In the genomic region with DNA sequence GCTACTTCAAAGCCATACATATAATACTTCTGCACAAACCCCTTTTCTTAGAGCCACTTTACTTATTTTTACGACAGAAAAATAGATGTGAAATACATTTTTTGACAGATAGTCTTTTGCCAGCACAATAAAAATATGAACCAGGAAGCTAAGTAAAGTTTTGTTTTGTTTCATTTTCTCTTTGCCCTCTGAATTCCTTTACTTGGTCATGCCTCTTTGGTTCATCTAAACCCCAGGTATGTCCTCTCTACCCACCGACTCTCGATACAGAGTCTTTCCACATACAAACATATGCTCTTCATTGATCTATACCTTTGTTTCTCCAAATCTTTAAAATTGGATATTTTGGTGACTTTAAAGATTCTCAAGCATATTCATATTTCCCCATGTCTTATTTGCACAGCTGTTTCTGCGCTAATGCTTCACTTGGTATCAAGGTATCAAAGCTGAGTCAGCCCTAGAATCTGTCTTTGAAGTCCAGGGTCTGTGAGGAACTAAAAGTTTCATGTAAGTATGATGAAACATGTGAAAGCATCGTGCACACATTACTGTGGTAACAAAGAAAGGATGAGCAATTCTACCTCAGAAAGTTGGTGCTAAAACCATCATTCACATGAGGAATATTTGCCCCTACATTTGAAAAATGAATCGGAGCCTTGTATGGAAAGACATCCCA, we compare ENCODE assay signal across 31 cellular contexts.
DNase-seq lines count a peak whose midpoint lies in the region; ATAC-seq, FAIRE-seq and TF ChIP-seq lines count a peak whose summit lies in the region.
"Had no signal": no experiment of that assay in that cellular context is flagged by ENCODE, and none has a peak within 500 bp of the region (broad histone marks: within the 10 kb centered on the region; RNA-seq: fewer than 3 reads in every experiment).

No MANE protein-coding gene starts in this region.

- no peaks in the 10 kb centered on the region for H3K27me3 ChIP-seq in ACC112 (ENCODE audit: insufficient read depth, low read length)
- H3K27me3 ChIP-seq in KMS-11 (ENCODE audit: insufficient read depth, low read depth): no peaks in the 10 kb centered on the region
- no peaks in the 10 kb centered on the region for H3K27me3 ChIP-seq in GM12878 (replicated peaks in 1 of 2; ENCODE audit: control insufficient read depth in 2 of 2, insufficient read depth in 2 of 2, low read length in 1 of 2)
- H3K27me3 ChIP-seq: brain microvascular endothelial cell, heart left ventricle, spleen had no signal

- peak overlapping the region; percentile 52 for H2AFZ ChIP-seq in ACC112 (ENCODE audit: low read length, unreplicated experiment)
- H2AFZ ChIP-seq in KMS-11 (ENCODE audit: low read depth): peak overlapping the region; percentile 43; the same call in 1 of the 2 replicates
- no peak overlapping the region for H2AFZ ChIP-seq in GM12878 (ENCODE audit: control insufficient read depth, low read depth, low read length)

- H3K9me3 ChIP-seq in GM12878 (replicated peaks; ENCODE audit: control insufficient read depth, insufficient read depth, low read length): no peaks in the 10 kb centered on the region
- H3K9me3 ChIP-seq: heart left ventricle, spleen had no signal

- SMC1A ChIA-PET in GM12878 (lab: Charles Lee; ENCODE audit: uncharacterized antibody, unreplicated experiment): interaction anchor here (0.9 to 1.0 kb wide), 2 partner anchors 11 to 17 kb away, joined by 4 read pairs; no protein-coding TSS in a partner anchor

- no peak overlapping the region for H3K27ac Mint-ChIP-seq in effector memory CD8-positive, alpha-beta T cell
- H3K27ac Mint-ChIP-seq: activated CD8-positive, alpha-beta T cell treated with anti-CD3 and anti-CD28 coated beads for 36 hours; activated T-helper 1 cell treated with anti-CD3 and anti-CD28 coated beads, Interleukin-12 subunit alpha, Interleukin-12 subunit beta, Interleukin-2, Interleukin-4 antibody, amounts not matched to agents 30 ng/mL and 10 ng/mL and 1 ng/mL, durations not matched to agents 14 hours and 24 hours and 36 hours; CD4-positive, alpha-beta T cell; H9; IgD-negative memory B cell; mesothelial cell of epicardium had no signal

- H3K27ac ChIP-seq in ACC112 (ENCODE audit: low read depth, low read length) (no peak overlapping the region), KMS-11 (no peak overlapping the region), GM12878 (ENCODE audit: control insufficient read depth, insufficient read depth) (no peak overlapping the region)
- H3K27ac ChIP-seq: brain microvascular endothelial cell, heart left ventricle, spleen had no signal

- ATAC-seq in GM18868 (IDR thresholded peaks at IDR 0.05; ENCODE audit: unreplicated experiment) (peak; percentile 99), GM12878 (peak; percentile 79), HG02588 (IDR thresholded peaks at IDR 0.05; ENCODE audit: unreplicated experiment) (no peak), GM18517 (IDR thresholded peaks at IDR 0.05; ENCODE audit: unreplicated experiment) (no peak)
- no peak for ATAC-seq in effector memory CD8-positive, alpha-beta T cell (replicated peaks)
- ATAC-seq: activated CD8-positive, alpha-beta T cell treated with anti-CD3 and anti-CD28 coated beads for 36 hours; heart left ventricle; right cardiac atrium; stimulated activated naive CD8-positive, alpha-beta T cell treated with anti-CD3 and anti-CD28 coated beads, Interleukin-15, Interleukin-2, amounts not matched to agents 100 U/mL and 50 U/mL, for 24 hours had no signal

- H3K27me3 Mint-ChIP-seq in effector memory CD8-positive, alpha-beta T cell: no peaks in the 10 kb centered on the region
- H3K27me3 Mint-ChIP-seq: activated CD8-positive, alpha-beta T cell treated with anti-CD3 and anti-CD28 coated beads for 36 hours; CD4-positive, alpha-beta T cell; IgD-negative memory B cell had no signal

- H4K20me1 ChIP-seq in KMS-11 (ENCODE audit: insufficient read depth) (no peaks in the 10 kb centered on the region), GM12878 (ENCODE audit: control insufficient read depth, insufficient read depth) (no peaks in the 10 kb centered on the region)

- RAD21 ChIA-PET in GM12878 (lab: Charles Lee; ENCODE audit: unreplicated experiment): no interaction called here

- in situ Hi-C loops in GM12878 (cut with MboI): no loop called here

- peaks cover 12 to 18% of the 10 kb centered on the region in 2 donors for H3K9me3 Mint-ChIP-seq in effector memory CD8-positive, alpha-beta T cell
- H3K9me3 Mint-ChIP-seq: activated CD8-positive, alpha-beta T cell treated with anti-CD3 and anti-CD28 coated beads for 36 hours; activated T-helper 1 cell treated with anti-CD3 and anti-CD28 coated beads, Interleukin-12 subunit alpha, Interleukin-12 subunit beta, Interleukin-2, Interleukin-4 antibody, amounts not matched to agents 30 ng/mL and 10 ng/mL and 1 ng/mL, durations not matched to agents 14 hours and 24 hours and 36 hours; H9 had no signal

- H3K9ac ChIP-seq in KMS-11 (no peak overlapping the region), GM12878 (ENCODE audit: control insufficient read depth, insufficient read depth, low read length) (no peak overlapping the region)

- TF ChIP-seq POLR2A in GM12878 (IDR thresholded peaks at IDR 0.05; ENCODE audit: low read depth, low read length): no peak

- no peak overlapping the region for H3K4me3 Mint-ChIP-seq in effector memory CD8-positive, alpha-beta T cell
- H3K4me3 Mint-ChIP-seq: activated CD8-positive, alpha-beta T cell treated with anti-CD3 and anti-CD28 coated beads for 36 hours; activated T-helper 1 cell treated with anti-CD3 and anti-CD28 coated beads, Interleukin-12 subunit alpha, Interleukin-12 subunit beta, Interleukin-2, Interleukin-4 antibody, amounts not matched to agents 30 ng/mL and 10 ng/mL and 1 ng/mL, durations not matched to agents 14 hours and 24 hours and 36 hours; CD4-positive, alpha-beta T cell; H9; IgD-negative memory B cell; mesothelial cell of epicardium had no signal

- TF ChIP-seq RAD21 in GM12878 (IDR thresholded peaks at IDR 0.05; ENCODE audit: insufficient read depth, low read depth, low read length): no peak

- FAIRE-seq in GM12878 (lab: Jason Lieb, UNC): no peak
- FAIRE-seq: D721Med, keratinocyte had no signal

- no peak for DNase-seq in GM12878 (ENCODE audit: low read depth, low spot score)
- DNase-seq in effector memory CD8-positive, alpha-beta T cell: no peak
- DNase-seq in activated effector memory CD4-positive, alpha-beta T cell treated with Interleukin-2 at 50 U/mL for 16 hours: no peak
- DNase-seq: activated CD4-positive, alpha-beta T cell treated with anti-CD3 and anti-CD28 coated beads for 1 hour; activated CD8-positive, alpha-beta memory T cell treated with anti-CD3 and anti-CD28 coated beads, Interleukin-2, amount 50 U/mL, for 48 hours; activated CD8-positive, alpha-beta T cell treated with anti-CD3 and anti-CD28 coated beads for 36 hours; activated naive CD4-positive, alpha-beta T cell treated with anti-CD3 and anti-CD28 coated beads, Interleukin-2, amount 50 U/mL, for 16 hours; AML-193; amniotic stem cell; brain microvascular endothelial cell; CD4-positive, alpha-beta T cell; foreskin melanocyte; H9; heart left ventricle; NCI-H2029 treated with DMSO at 0.1 percent for 48 hours; NCI-H526 treated with DMSO at 0.1 percent for 48 hours; right cardiac atrium; SIG-M5; spleen; stimulated activated CD4-positive, alpha-beta T cell treated with anti-CD3 and anti-CD28 coated beads, Interleukin-2, amount 100 ng/mL, for 24 hours; stimulated activated naive CD8-positive, alpha-beta T cell treated with anti-CD3 and anti-CD28 coated beads, Interleukin-15, Interleukin-2, amounts not matched to agents 100 U/mL and 50 U/mL, for 24 hours had no signal

- WGBS in GM12878 (ENCODE audit: insufficient coverage, insufficient replicate concordance, low lambda C conversion rate, missing lambda C conversion rate): 23% methylated on average over 6 of the region's 6 CpGs

- no peak for TF ChIP-seq EP300 in GM12878 (IDR thresholded peaks at IDR 0.05; ENCODE audit: borderline replicate concordance in 1 of 2, control insufficient read depth in 1 of 2, low read depth in 2 of 2, low read length in 2 of 2)

- H3K4me1 Mint-ChIP-seq in effector memory CD8-positive, alpha-beta T cell (ENCODE audit: low read depth in 2 of 2): no peaks in the 10 kb centered on the region
- H3K4me1 Mint-ChIP-seq: H9, IgD-negative memory B cell had no signal

- no peaks in the 10 kb centered on the region for H3K36me3 Mint-ChIP-seq in effector memory CD8-positive, alpha-beta T cell (ENCODE audit: insufficient read depth)
- H3K36me3 Mint-ChIP-seq: IgD-negative memory B cell had no signal

- H3K79me2 ChIP-seq in ACC112 (ENCODE audit: control insufficient read depth, insufficient read depth, low read length, unreplicated experiment) (no peaks in the 10 kb centered on the region), KMS-11 (ENCODE audit: insufficient read depth, low read depth) (no peaks in the 10 kb centered on the region), GM12878 (ENCODE audit: control insufficient read depth, insufficient read depth, low read length) (no peaks in the 10 kb centered on the region)

- H3K36me3 ChIP-seq in ACC112 (ENCODE audit: insufficient read depth, low read length) (no peaks in the 10 kb centered on the region), KMS-11 (ENCODE audit: insufficient read depth) (no peaks in the 10 kb centered on the region), GM12878 (ENCODE audit: control insufficient read depth in 2 of 2, insufficient read depth in 2 of 2, low read length in 1 of 2) (no peaks in the 10 kb centered on the region)
- H3K36me3 ChIP-seq: brain microvascular endothelial cell, heart left ventricle, spleen had no signal

- intact Hi-C loops in GM12878 (cut with micrococcal nuclease; ENCODE audit: unreplicated experiment): no loop called here

- H3K4me1 ChIP-seq in ACC112 (ENCODE audit: control insufficient read depth, insufficient read depth, low read length, unreplicated experiment) (no peaks in the 10 kb centered on the region), KMS-11 (ENCODE audit: low read depth, poor library complexity, severe bottlenecking) (peaks cover 2% of the 10 kb centered on the region), GM12878 (ENCODE audit: control insufficient read depth, insufficient read depth, low read length) (no peaks in the 10 kb centered on the region)
- H3K4me1 ChIP-seq: heart left ventricle, spleen had no signal

- BruUV-seq in GM12878 (replicated peaks; lab: Mats Ljungman, UMichigan): no TSS peak

- H3K4me3 ChIP-seq in ACC112 (ENCODE audit: low read depth, low read length): no peak overlapping the region; the same call in 1 of the 2 replicates
- no peak overlapping the region for H3K4me3 ChIP-seq in KMS-11 (IDR thresholded peaks at IDR 0.05; ENCODE audit: insufficient read depth, low read depth, low read length)
- no peak overlapping the region for H3K4me3 ChIP-seq in GM12878
- H3K4me3 ChIP-seq: heart left ventricle, spleen had no signal

- POLR2A ChIA-PET in GM12878 (lab: Charles Lee): no interaction called here

- CTCF ChIA-PET in GM12878 (lab: Yijun Ruan, JAX): interaction anchor here (1.5 to 1.6 kb wide), 2 partner anchors 15 to 18 kb away, joined by 3 to 4 read pairs; no protein-coding TSS in a partner anchor

- H3K4me2 ChIP-seq in KMS-11: no peak overlapping the region; the same call in 1 of the 2 replicates
- H3K4me2 ChIP-seq in GM12878 (ENCODE audit: control insufficient read depth, insufficient read depth): no peak overlapping the region

- TF ChIP-seq CTCF in KMS-11 (conservative IDR thresholded peaks at IDR 0.05; ENCODE audit: low read depth, low read length) (no peak), GM12878 (IDR thresholded peaks at IDR 0.05 in 2 of 3, conservative IDR thresholded peaks at IDR 0.05 in 1 of 3; ENCODE audit: control insufficient read depth in 2 of 3, extremely low read depth in 1 of 3, insufficient read depth in 1 of 3, low read depth in 3 of 3, low read length in 3 of 3) (no peak)

Comparison
In these comparisons a context has a peak if more than half of its experiments do, and no peak if none do; other contexts are left out.
1. ATAC-seq: peak in GM18868 (single experiment) and GM12878 (single experiment); none in effector memory CD8-positive, alpha-beta T cell (single experiment), HG02588 (single experiment) and GM18517 (single experiment).